8 cellular contexts compared by ENCODE assay signal in genomic region chr12:93419388-93420034, GRCh38. TPM values are rescaled to one million over a fixed set of nuclear protein-coding genes. Genes with fewer than 3 reads are reported as not detected.
DNase-seq lines count a peak whose midpoint lies in the region; ATAC-seq, FAIRE-seq and TF ChIP-seq lines count a peak whose summit lies in the region.

No MANE protein-coding gene starts in this region.

- ATAC-seq in HG03280 (IDR thresholded peaks at IDR 0.05; ENCODE audit: unreplicated experiment) (peak; percentile 45), natural killer cell (peak; percentile 80 to 85 (median 83)), HG03135 (IDR thresholded peaks at IDR 0.05; ENCODE audit: unreplicated experiment) (no peak), GM19328 (IDR thresholded peaks at IDR 0.05; ENCODE audit: unreplicated experiment) (no peak)

- H3K27ac Mint-ChIP-seq in natural killer cell = peak overlapping the region; percentile 8 to 54

- H3K4me1 Mint-ChIP-seq in natural killer cell = peaks cover 68 to 75% of the 10 kb centered on the region in 2 donors

- peak; percentile 77 for FAIRE-seq in endometrium (lab: Jason Lieb, UNC)

- H3K9me3 Mint-ChIP-seq in natural killer cell = no peaks in the 10 kb centered on the region

- H3K27me3 Mint-ChIP-seq in natural killer cell (ENCODE audit: low read depth in 2 of 2) = no peaks in the 10 kb centered on the region

- peak; percentile 54 for DNase-seq in DMS53 treated with DMSO at 0.1 percent for 48 hours (lab: John Stamatoyannopoulos, UW; ENCODE audit: unreplicated experiment)
- DNase-seq in RKO (ENCODE audit: low spot score) = peak; percentile 77
- DNase-seq in natural killer cell = no peak
- DNase-seq in COLO668 (lab: John Stamatoyannopoulos, UW; ENCODE audit: unreplicated experiment) = no peak

- H3K36me3 Mint-ChIP-seq in natural killer cell = no peaks in the 10 kb centered on the region

- TF ChIP-seq CTCF in natural killer cell (IDR thresholded peaks at IDR 0.05) = peak; percentile 72

- no peak overlapping the region for H3K4me3 Mint-ChIP-seq in natural killer cell

- intact Hi-C loops in natural killer cell (cut with micrococcal nuclease) = loop anchor here (1.0 kb wide), 2 partner anchors 432 to 634 kb away; no protein-coding TSS in a partner anchor

RNA-seq across cellular contexts. Expression of gene UBE2N, which starts 22.2 kb away (rescaled TPM):
- 10 to 100 TPM; 72.3 to 79.7 (median 72.9) TPM for total RNA-seq in natural killer cell

RNA-seq across cellular contexts. Expression of gene NUDT4, which starts 41.8 kb away (rescaled TPM):
- 10 to 100 TPM; 51.6 to 61.5 (median 52.2) TPM for total RNA-seq in natural killer cell

RNA-seq across cellular contexts. Expression of gene MRPL42, which starts 47.8 kb away (rescaled TPM):
- total RNA-seq in natural killer cell = 10 to 100 TPM; 36.4 to 42.7 (median 37.1) TPM

Comparison
In these comparisons a context has a peak if more than half of its experiments do, and no peak if none do; other contexts are left out.
1. DNase-seq: peak in DMS53 treated with DMSO at 0.1 percent for 48 hours (single experiment) and RKO (single experiment); none in natural killer cell (single experiment) and COLO668 (single experiment).
2. ATAC-seq: peak in HG03280 (single experiment) and natural killer cell (3 of 3); none in HG03135 (single experiment) and GM19328 (single experiment).